1 cellular context compared by ENCODE assay signal in genomic region chr13:20159646-20160345, GRCh38.
TF ChIP-seq lines count a peak whose summit lies in the region.

No MANE protein-coding gene starts in this region.

TF ChIP-seq in HEK293T, 16 proteins besides CTCF, POLR2A, EP300 and RAD21:
- TF ChIP-seq LEF1 (IDR thresholded peaks at IDR 0.05; ENCODE audit: borderline replicate concordance) (no peak), HDGF (IDR thresholded peaks at IDR 0.05; ENCODE audit: borderline replicate concordance) (no peak), ZNF384 (IDR thresholded peaks at IDR 0.05) (no peak), CTBP1 (IDR thresholded peaks at IDR 0.05; ENCODE audit: borderline replicate concordance) (no peak), PKNOX1 (IDR thresholded peaks at IDR 0.05) (peak; percentile 37; the same call in 1 of the 2 replicates), NFRKB (IDR thresholded peaks at IDR 0.05) (no peak)
